31 cellular contexts compared by ENCODE assay signal in the genomic region with DNA sequence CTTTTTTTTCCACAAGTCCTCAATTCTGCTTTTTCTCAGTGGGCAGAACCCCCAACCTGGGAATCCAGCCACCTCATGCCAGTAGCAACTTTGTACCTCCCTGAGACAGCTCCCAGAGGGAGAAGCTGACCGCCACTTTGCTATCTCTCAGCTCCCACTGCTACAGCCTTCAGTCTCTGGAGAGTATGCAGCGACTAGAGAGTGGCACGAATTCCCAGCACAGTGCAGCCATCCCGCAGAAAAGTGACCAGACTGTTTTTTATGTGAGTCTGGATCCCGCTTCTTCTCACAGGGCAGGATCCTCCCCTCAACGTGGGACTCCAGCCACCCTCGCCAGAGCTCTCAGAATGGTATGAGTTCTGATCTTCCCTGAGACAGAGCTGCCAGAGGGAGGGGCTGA.
"Had no signal": no experiment of that assay in that cellular context is flagged by ENCODE, and none has a peak within 500 bp of the region (broad histone marks: within the 10 kb centered on the region; RNA-seq: fewer than 3 reads in every experiment).

No MANE protein-coding gene starts in this region.

- H3K9me3 Mint-ChIP-seq: natural killer cell treated with Interleukin-12 subunit alpha and Interleukin-12 subunit beta and Interleukin-15 and Interleukin-18, amount 100 ng/mL, for 72 hours; nephron progenitor cell; neural crest cell; stimulated activated memory B cell treated with anti-CD40 and anti-IgM and Interleukin-4, amounts not matched to agents 10 μg/mL and 1 μg/mL and 100 μg/mL, for 72 hours; stimulated activated naive CD8-positive, alpha-beta T cell treated with anti-CD3 and anti-CD28 coated beads, Interleukin-15, amount 100 ng/mL, for 72 hours had no signal

- H3K4me1 Mint-ChIP-seq: naive B cell; naive thymus-derived CD8-positive, alpha-beta T cell; nephron progenitor cell; neural crest cell; stimulated activated memory B cell treated with anti-CD40 and anti-IgM and Interleukin-4, amounts not matched to agents 10 μg/mL and 1 μg/mL and 100 μg/mL, for 72 hours; stimulated activated naive CD8-positive, alpha-beta T cell treated with anti-CD3 and anti-CD28 coated beads, Interleukin-15, amount 100 ng/mL, for 72 hours had no signal

- ATAC-seq: naive thymus-derived CD8-positive, alpha-beta T cell; natural killer cell treated with Interleukin-12 subunit alpha and Interleukin-12 subunit beta and Interleukin-15 and Interleukin-18, amount 100 ng/mL, for 72 hours; pancreas; psoas muscle; right cardiac atrium; right lobe of liver; stimulated activated memory B cell treated with anti-CD40 and anti-IgM and Interleukin-4, amounts not matched to agents 10 μg/mL and 1 μg/mL and 100 μg/mL, for 72 hours; stimulated activated naive CD8-positive, alpha-beta T cell treated with anti-CD3 and anti-CD28 coated beads, Interleukin-15, amount 100 ng/mL, for 72 hours; stimulated activated naive CD8-positive, alpha-beta T cell treated with anti-CD3 and anti-CD28 coated beads, Interleukin-15, Interleukin-2, amounts not matched to agents 100 U/mL and 50 U/mL, for 24 hours had no signal

- H3K36me3 Mint-ChIP-seq: naive B cell; naive thymus-derived CD8-positive, alpha-beta T cell; natural killer cell treated with Interleukin-12 subunit alpha and Interleukin-12 subunit beta and Interleukin-15 and Interleukin-18, amount 100 ng/mL, for 72 hours; stimulated activated memory B cell treated with anti-CD40 and anti-IgM and Interleukin-4, amounts not matched to agents 10 μg/mL and 1 μg/mL and 100 μg/mL, for 72 hours had no signal

- H3K4me3 ChIP-seq: pancreas, psoas muscle, right lobe of liver, sigmoid colon, spleen, suprapubic skin, testis, tibial artery, transverse colon, upper lobe of left lung, vagina had no signal

- H3K27ac ChIP-seq: neutrophil, pancreas, psoas muscle, right lobe of liver, sigmoid colon, spleen, suprapubic skin, testis, tibial artery, transverse colon, upper lobe of left lung, vagina had no signal

- H3K36me3 ChIP-seq: neutrophil, pancreas, right lobe of liver, sigmoid colon, spleen, suprapubic skin, tibial artery, transverse colon, upper lobe of left lung, vagina had no signal

- H3K4me1 ChIP-seq: pancreas, psoas muscle, right lobe of liver, sigmoid colon, spleen, suprapubic skin, testis, tibial artery, transverse colon, upper lobe of left lung, vagina had no signal

- H3K4me3 Mint-ChIP-seq: naive B cell; naive thymus-derived CD8-positive, alpha-beta T cell; natural killer cell treated with Interleukin-12 subunit alpha and Interleukin-12 subunit beta and Interleukin-15 and Interleukin-18, amount 100 ng/mL, for 72 hours; nephron progenitor cell; neural crest cell; stimulated activated memory B cell treated with anti-CD40 and anti-IgM and Interleukin-4, amounts not matched to agents 10 μg/mL and 1 μg/mL and 100 μg/mL, for 72 hours; stimulated activated naive CD8-positive, alpha-beta T cell treated with anti-CD3 and anti-CD28 coated beads, Interleukin-15, amount 100 ng/mL, for 72 hours had no signal

- H3K9me3 ChIP-seq: neutrophil, pancreas, psoas muscle, right lobe of liver, sigmoid colon, spleen, suprapubic skin, testis, tibial artery, transverse colon, upper lobe of left lung, vagina had no signal

- H3K27ac Mint-ChIP-seq: naive B cell; naive thymus-derived CD8-positive, alpha-beta T cell; natural killer cell treated with Interleukin-12 subunit alpha and Interleukin-12 subunit beta and Interleukin-15 and Interleukin-18, amount 100 ng/mL, for 72 hours; nephron progenitor cell; progenitor cell of endocrine pancreas; stimulated activated memory B cell treated with anti-CD40 and anti-IgM and Interleukin-4, amounts not matched to agents 10 μg/mL and 1 μg/mL and 100 μg/mL, for 72 hours; stimulated activated naive CD8-positive, alpha-beta T cell treated with anti-CD3 and anti-CD28 coated beads, Interleukin-15, amount 100 ng/mL, for 72 hours had no signal

- H3K27me3 ChIP-seq: neutrophil, right lobe of liver, sigmoid colon, spleen, suprapubic skin, testis, tibial artery, transverse colon, upper lobe of left lung, vagina had no signal

- H3K27me3 Mint-ChIP-seq: naive B cell; naive thymus-derived CD8-positive, alpha-beta T cell; natural killer cell treated with Interleukin-12 subunit alpha and Interleukin-12 subunit beta and Interleukin-15 and Interleukin-18, amount 100 ng/mL, for 72 hours; progenitor cell of endocrine pancreas; stimulated activated memory B cell treated with anti-CD40 and anti-IgM and Interleukin-4, amounts not matched to agents 10 μg/mL and 1 μg/mL and 100 μg/mL, for 72 hours; stimulated activated naive CD8-positive, alpha-beta T cell treated with anti-CD3 and anti-CD28 coated beads, Interleukin-15, amount 100 ng/mL, for 72 hours had no signal

- DNase-seq: naive B cell; naive thymus-derived CD8-positive, alpha-beta T cell; nephron progenitor cell; nucleus accumbens; pancreas; psoas muscle; right cardiac atrium; right lobe of liver; sigmoid colon; small intestine; spleen; stimulated activated CD4-positive, alpha-beta T cell treated with anti-CD3 and anti-CD28 coated beads, Interleukin-12 subunit alpha, Interleukin-12 subunit beta, amount 100 ng/mL, for 4 hours; stimulated activated CD4-positive, alpha-beta T cell treated with anti-CD3 and anti-CD28 coated beads, Interleukin-1b, Interleukin-23, amount 100 ng/mL, for 48 hours; stimulated activated CD4-positive, alpha-beta T cell treated with anti-CD3 and anti-CD28 coated beads, Interleukin-4, amount 100 ng/mL, for 1 hour; stimulated activated CD4-positive, alpha-beta T cell treated with anti-CD3 and anti-CD28 coated beads, Interleukin-4, amount 100 ng/mL, for 4 hours; stimulated activated CD8-positive, alpha-beta memory T cell treated with anti-CD3 and anti-CD28 coated beads, Interleukin-4, amount 100 ng/mL, for 48 hours; stimulated activated naive CD4-positive, alpha-beta T cell; stimulated activated naive CD8-positive, alpha-beta T cell treated with anti-CD3 and anti-CD28 coated beads, Interleukin-15, amount 100 ng/mL, for 72 hours; stimulated activated naive CD8-positive, alpha-beta T cell treated with anti-CD3 and anti-CD28 coated beads, Interleukin-15, Interleukin-2, amounts not matched to agents 100 U/mL and 50 U/mL, for 24 hours; substantia nigra; testis; tibial artery; transverse colon; upper lobe of left lung had no signal
